ENCODE assay signal across 1 cellular context in genomic region chr14:70005281-70005805, GRCh38.
TF ChIP-seq lines count a peak whose summit lies in the region.

No MANE protein-coding gene starts in this region.

TF ChIP-seq in HepG2, 621 proteins besides CTCF, POLR2A, EP300 and RAD21 (continued from another document):
- 0 out of 2 replicates have a peak, but pooled peaks have one; percentile 75 for TF ChIP-seq IRF1 (CRISPR knock-in tag; IDR thresholded peaks at IDR 0.05; ENCODE audit: low read depth)
- peak; percentile 54; the same call in 1 of the 2 replicates for TF ChIP-seq BHLHE40 (IDR thresholded peaks at IDR 0.05; ENCODE audit: low read length)
- no peak for TF ChIP-seq ZNF496 (CRISPR knock-in tag; IDR thresholded peaks at IDR 0.05; ENCODE audit: insufficient replicate concordance)
- peak; percentile 28 for TF ChIP-seq TBL1XR1 (IDR thresholded peaks at IDR 0.05; ENCODE audit: borderline replicate concordance, low read length, partially characterized antibody)
- no peak for TF ChIP-seq KAT7 (CRISPR knock-in tag; IDR thresholded peaks at IDR 0.05; ENCODE audit: borderline replicate concordance)
- peak; percentile 85; the same call in 1 of the 2 replicates for TF ChIP-seq MTA1 (CRISPR knock-in tag; IDR thresholded peaks at IDR 0.05; ENCODE audit: borderline replicate concordance)
- TF ChIP-seq SPEN (CRISPR knock-in tag; IDR thresholded peaks at IDR 0.05; ENCODE audit: low read depth) = peak; percentile 75; the same call in 1 of the 2 replicates
- TF ChIP-seq ZSCAN12 (CRISPR knock-in tag; IDR thresholded peaks at IDR 0.05) = no peak
- no peak for TF ChIP-seq ZNF552 (CRISPR knock-in tag; IDR thresholded peaks at IDR 0.05; ENCODE audit: borderline replicate concordance)
- no peak for TF ChIP-seq FOXP1 (IDR thresholded peaks at IDR 0.05)
- TF ChIP-seq FOXP1 (CRISPR knock-in tag; IDR thresholded peaks at IDR 0.05) = peak; percentile 70
- TF ChIP-seq BCL3 (CRISPR knock-in tag; IDR thresholded peaks at IDR 0.05) = no peak; the same call in 1 of the 2 replicates
- TF ChIP-seq ZNF138 (CRISPR knock-in tag; IDR thresholded peaks at IDR 0.05; ENCODE audit: low read depth) = no peak
- peak; percentile 55; the same call in 1 of the 2 replicates for TF ChIP-seq SIX4 (CRISPR knock-in tag; IDR thresholded peaks at IDR 0.05)
- peak; percentile 95 for TF ChIP-seq SALL1 (CRISPR knock-in tag; IDR thresholded peaks at IDR 0.05)
- TF ChIP-seq ARID2 (CRISPR knock-in tag; IDR thresholded peaks at IDR 0.05; ENCODE audit: borderline replicate concordance) = no peak
- TF ChIP-seq FUBP1 (CRISPR knock-in tag; IDR thresholded peaks at IDR 0.05; ENCODE audit: borderline replicate concordance) = no peak
- no peak for TF ChIP-seq U2AF2 (IDR thresholded peaks at IDR 0.05; ENCODE audit: low read depth, low read length)
- no peak for TF ChIP-seq CC2D1A (CRISPR knock-in tag; IDR thresholded peaks at IDR 0.05)
- no peak for TF ChIP-seq GPN1 (CRISPR knock-in tag; IDR thresholded peaks at IDR 0.05; ENCODE audit: borderline replicate concordance)
